Comparison of ENCODE assay signal across 9 cellular contexts in the genomic region with DNA sequence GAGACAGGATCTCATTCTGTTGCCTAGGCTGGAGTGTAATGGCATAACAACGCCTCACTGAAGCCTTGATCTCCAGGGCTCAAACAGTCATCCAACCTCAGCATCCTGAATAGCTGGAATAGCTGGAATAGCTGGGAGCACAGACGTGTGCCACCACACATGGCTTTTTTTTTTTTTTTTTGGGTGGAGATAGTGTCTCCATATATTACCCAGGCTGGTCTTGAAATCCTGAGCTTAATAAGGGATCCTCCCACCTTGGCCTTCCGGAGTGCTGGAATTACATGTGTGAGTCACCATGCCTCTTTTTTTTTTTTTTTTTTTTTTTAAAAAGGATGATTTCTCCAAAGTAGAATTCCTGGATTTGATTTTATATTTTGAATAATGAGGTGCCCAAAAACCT.
DNase-seq lines count a peak whose midpoint lies in the region; ATAC-seq lines count a peak whose summit lies in the region.
"Had no signal": no experiment of that assay in that cellular context is flagged by ENCODE, and none has a peak within 500 bp of the region (broad histone marks: within the 10 kb centered on the region; RNA-seq: fewer than 3 reads in every experiment).

No MANE protein-coding gene starts in this region.

- no peak for ATAC-seq in HG03442 (IDR thresholded peaks at IDR 0.05; ENCODE audit: unreplicated experiment)

- DNase-seq in AG20443 (ENCODE audit: low spot score) (peak; percentile 73), LoVo (ENCODE audit: low spot score) (peak; percentile 60), dermis microvascular lymphatic vessel endothelial cell (ENCODE audit: low read depth in 2 of 2) (peak; percentile 88 to 92), lung microvascular endothelial cell (ENCODE audit: low read depth in 2 of 2) (peak; percentile 88 to 96), activated gamma-delta T cell treated with Interleukin-2 at 50 U/mL for 16 hours (no peak), NCI-H446 (lab: John Stamatoyannopoulos, UW) (no peak), cerebellum (ENCODE audit: low spot score) (no peak)
- DNase-seq: transverse colon had no signal

Comparison
In these comparisons a context has a peak if more than half of its experiments do, and no peak if none do; other contexts are left out.
1. DNase-seq: peak in AG20443 (single experiment), LoVo (single experiment), dermis microvascular lymphatic vessel endothelial cell (2 of 2) and lung microvascular endothelial cell (2 of 2); none in activated gamma-delta T cell treated with Interleukin-2 at 50 U/mL for 16 hours (single experiment), NCI-H446 (0 of 2) and cerebellum (single experiment).